In genomic region chr4:2862528-2862927, GRCh38 we compare ENCODE assay signal across 8 cellular contexts. TPM values are rescaled to one million over a fixed set of nuclear protein-coding genes. Genes with fewer than 3 reads are reported as not detected.
A peak's percentile ranks its signal among the peaks of the same experiment; 100 is the strongest.
DNase-seq lines count a peak whose midpoint lies in the region; ATAC-seq and TF ChIP-seq lines count a peak whose summit lies in the region.

No MANE protein-coding gene starts in this region.

- TF ChIP-seq POLR2A in erythroblast (IDR thresholded peaks at IDR 0.05; ENCODE audit: low read length): no peak

- no peaks in the 10 kb centered on the region for H3K27me3 ChIP-seq in neutrophil

- no peaks in the 10 kb centered on the region for H3K9me3 ChIP-seq in neutrophil

- no peak for ATAC-seq in HG03460 (IDR thresholded peaks at IDR 0.05; ENCODE audit: unreplicated experiment)

- H3K27ac ChIP-seq in neutrophil: peak overlapping the region; percentile 74

- TF ChIP-seq CTCF in epithelial cell of proximal tubule (conservative IDR thresholded peaks at IDR 0.05; ENCODE audit: low read depth, low read length) (no peak), neutrophil (IDR thresholded peaks at IDR 0.05) (no peak)

- DNase-seq in COLO829 (ENCODE audit: low spot score): peak; percentile 59
- peak; percentile 19 for DNase-seq in NCI-H69 (lab: John Stamatoyannopoulos, UW)
- DNase-seq in epithelial cell of proximal tubule (ENCODE audit: low read depth): peak; percentile 80
- DNase-seq in NCI-H446 (lab: John Stamatoyannopoulos, UW): no peak
- no peak for DNase-seq in erythroblast (lab: John Stamatoyannopoulos, UW)
- no peak for DNase-seq in RPMI8226

- H3K4me3 ChIP-seq in epithelial cell of proximal tubule (ENCODE audit: low read depth, low read length): no peak overlapping the region
- no peak overlapping the region for H3K4me3 ChIP-seq in neutrophil (ENCODE audit: low read depth in 1 of 2, low read length in 1 of 2)

- no peaks in the 10 kb centered on the region for H3K36me3 ChIP-seq in neutrophil

- peaks cover 66 to 76% of the 10 kb centered on the region in 2 experiments for H3K4me1 ChIP-seq in neutrophil (ENCODE audit: control insufficient read depth in 1 of 2, insufficient read depth in 1 of 2, low read depth in 1 of 2, low read length in 1 of 2)

RNA-seq across cellular contexts. Expression of gene ADD1, which starts 18.9 kb away (rescaled TPM):
- 153 and 222 TPM in 2 replicates for total RNA-seq in epithelial cell of proximal tubule

Comparison
In these comparisons a context has a peak if more than half of its experiments do, and no peak if none do; other contexts are left out.
1. DNase-seq: peak in COLO829 (single experiment), NCI-H69 (single experiment) and epithelial cell of proximal tubule (single experiment); none in NCI-H446 (0 of 2), erythroblast (0 of 2) and RPMI8226 (single experiment).